ENCODE assay signal across 18 cellular contexts in genomic region chr2:145325485-145325884, GRCh38.
DNase-seq lines count a peak whose midpoint lies in the region; ATAC-seq and TF ChIP-seq lines count a peak whose summit lies in the region.
"Had no signal": no experiment of that assay in that cellular context is flagged by ENCODE, and none has a peak within 500 bp of the region (broad histone marks: within the 10 kb centered on the region; RNA-seq: fewer than 3 reads in every experiment).

No MANE protein-coding gene starts in this region.

- ATAC-seq in esophagus mucosa (peak; percentile 92), GM21381 (IDR thresholded peaks at IDR 0.05; ENCODE audit: unreplicated experiment) (no peak)

- H4K20me1 ChIP-seq in mammary epithelial cell (ENCODE audit: insufficient read depth, low read length) = no peaks in the 10 kb centered on the region
- H4K20me1 ChIP-seq: BLaER1 treated with 17β-estradiol and CSF1 and Interleukin-3, amounts not matched to agents 10 nM and 100 nM had no signal

- no peak overlapping the region for H3K27ac ChIP-seq in mammary epithelial cell (ENCODE audit: insufficient read depth, low read depth, low read length)
- H3K27ac ChIP-seq: BLaER1 treated with 17β-estradiol and CSF1 and Interleukin-3, amounts not matched to agents 10 nM and 100 nM; HL-60 had no signal

- 51% methylated on average over 4 of the region's 4 CpGs for WGBS in mammary epithelial cell (ENCODE audit: low coverage, missing lambda C conversion rate)

- no TSS peak for BruUV-seq in mammary epithelial cell (replicated peaks; lab: Mats Ljungman, UMichigan)

- peaks cover 25% of the 10 kb centered on the region for H3K4me1 ChIP-seq in mammary epithelial cell (ENCODE audit: insufficient read depth, low read length)
- H3K4me1 ChIP-seq: Caco-2 had no signal

- H3K79me2 ChIP-seq in mammary epithelial cell (ENCODE audit: insufficient read depth, low read length) = no peaks in the 10 kb centered on the region

- no peak overlapping the region for H2AFZ ChIP-seq in mammary epithelial cell (ENCODE audit: low read depth, low read length)

- H3K27me3 ChIP-seq in mammary epithelial cell (ENCODE audit: insufficient read depth, low read length) = no peaks in the 10 kb centered on the region
- H3K27me3 ChIP-seq in H7 (ENCODE audit: control insufficient read depth, insufficient read depth, low read length) = no peaks in the 10 kb centered on the region
- H3K27me3 ChIP-seq: BLaER1 treated with 17β-estradiol and CSF1 and Interleukin-3, amounts not matched to agents 10 nM and 100 nM had no signal

- POLR2A ChIA-PET in HEK293T (lab: Yijun Ruan, JAX) = no interaction called here

- CTCF ChIA-PET in mammary epithelial cell (lab: Charles Lee; ENCODE audit: low non-redundant PET) (no interaction called here), HEK293T (lab: Yijun Ruan, JAX) (no interaction called here)

- peak; percentile 19 for DNase-seq in ELR (ENCODE audit: low read depth)
- peak; percentile 10 for DNase-seq in HT1080 (ENCODE audit: low read depth)
- peak; percentile 81 for DNase-seq in mammary epithelial cell
- no peak for DNase-seq in H7
- no peak for DNase-seq in COLO829 (ENCODE audit: low spot score)
- no peak for DNase-seq in HEK293T (ENCODE audit: extremely low spot score)
- DNase-seq: Caco-2; CD8-positive, alpha-beta memory T cell; DMS153; DMS79; GF-D8; GOT3; H9; KG1 had no signal

- no peak for TF ChIP-seq CTCF in mammary epithelial cell (conservative IDR thresholded peaks at IDR 0.05 in 1 of 2, IDR thresholded peaks at IDR 0.05 in 1 of 2; ENCODE audit: extremely low read depth in 1 of 2, insufficient read depth in 1 of 2, low read depth in 1 of 2, low read length in 2 of 2)

- no peak overlapping the region for H3K4me3 ChIP-seq in mammary epithelial cell (replicated peaks in 1 of 3; ENCODE audit: insufficient read depth in 1 of 3, low read depth in 2 of 3, low read length in 3 of 3)
- H3K4me3 ChIP-seq in H7 (ENCODE audit: insufficient read depth, low read depth, low read length) = no peak overlapping the region
- H3K4me3 ChIP-seq: BLaER1 treated with 17β-estradiol and CSF1 and Interleukin-3, amounts not matched to agents 10 nM and 100 nM had no signal

- H3K36me3 ChIP-seq in mammary epithelial cell (ENCODE audit: insufficient read depth, low read length) (no peaks in the 10 kb centered on the region), H7 (replicated peaks; ENCODE audit: control insufficient read depth, insufficient read depth, low read length) (no peaks in the 10 kb centered on the region)
- H3K36me3 ChIP-seq: BLaER1 treated with 17β-estradiol and CSF1 and Interleukin-3, amounts not matched to agents 10 nM and 100 nM had no signal

- dilution Hi-C loops in mammary epithelial cell (cut with HindIII; ENCODE audit: low sequenced_read_pairs) = no loop called here

- H3K9ac ChIP-seq in mammary epithelial cell (ENCODE audit: insufficient read depth, low read length) = no peak overlapping the region
- H3K9ac ChIP-seq: BLaER1 treated with 17β-estradiol and CSF1 and Interleukin-3, amounts not matched to agents 10 nM and 100 nM had no signal

- intact Hi-C loops in mammary epithelial cell (cut with micrococcal nuclease) = no loop called here

- H3K9me3 ChIP-seq in mammary epithelial cell (replicated peaks; ENCODE audit: insufficient read depth, low read length) = no peaks in the 10 kb centered on the region
- H3K9me3 ChIP-seq: BLaER1 treated with 17β-estradiol and CSF1 and Interleukin-3, amounts not matched to agents 10 nM and 100 nM; Caco-2 had no signal

- H3K4me2 ChIP-seq in mammary epithelial cell (ENCODE audit: insufficient read depth, low read depth, low read length) = peak overlapping the region; percentile 36
- H3K4me2 ChIP-seq: BLaER1 treated with 17β-estradiol and CSF1 and Interleukin-3, amounts not matched to agents 10 nM and 100 nM had no signal

- in situ Hi-C loops in mammary epithelial cell (cut with MboI; ENCODE audit: low sequenced_read_pairs in 2 of 2) = no loop called here

TF ChIP-seq in HEK293T, 16 proteins besides CTCF, POLR2A, EP300 and RAD21:
- TF ChIP-seq ZNF384 (IDR thresholded peaks at IDR 0.05) (no peak), SP1 (IDR thresholded peaks at IDR 0.05) (no peak), LEF1 (IDR thresholded peaks at IDR 0.05; ENCODE audit: borderline replicate concordance) (no peak), SUZ12 (IDR thresholded peaks at IDR 0.05) (no peak), HDGF (IDR thresholded peaks at IDR 0.05; ENCODE audit: borderline replicate concordance) (no peak), NFRKB (IDR thresholded peaks at IDR 0.05) (no peak), CTBP1 (IDR thresholded peaks at IDR 0.05; ENCODE audit: borderline replicate concordance) (no peak), ELF4 (IDR thresholded peaks at IDR 0.05) (no peak), L3MBTL2 (conservative IDR thresholded peaks at IDR 0.05) (no peak), TARDBP (IDR thresholded peaks at IDR 0.05) (no peak), FOXA1 (IDR thresholded peaks at IDR 0.05) (no peak)

Comparison
In these comparisons a context has a peak if more than half of its experiments do, and no peak if none do; other contexts are left out.
1. DNase-seq: peak in ELR (single experiment), HT1080 (single experiment) and mammary epithelial cell (single experiment); none in H7 (single experiment), COLO829 (single experiment) and HEK293T (single experiment).